ENCODE assay signal across 1 cellular context in genomic region chr2:205637037-205637602, GRCh38.
TF ChIP-seq lines count a peak whose summit lies in the region.

No MANE protein-coding gene starts in this region.

TF ChIP-seq in IMR-90, 13 proteins besides CTCF, POLR2A, EP300 and RAD21:
- TF ChIP-seq MXI1 (IDR thresholded peaks at IDR 0.05; ENCODE audit: borderline replicate concordance, low read depth, low read length) (no peak), SMC3 (IDR thresholded peaks at IDR 0.05; ENCODE audit: low read depth, low read length) (no peak), RCOR1 (IDR thresholded peaks at IDR 0.05; ENCODE audit: insufficient replicate concordance, low read length) (no peak), USF2 (IDR thresholded peaks at IDR 0.05; ENCODE audit: low read depth, low read length) (no peak), CHD1 (IDR thresholded peaks at IDR 0.05; ENCODE audit: low read depth, low read length) (no peak), FOS (IDR thresholded peaks at IDR 0.05; ENCODE audit: low read depth, low read length) (no peak), BHLHE40 (IDR thresholded peaks at IDR 0.05; ENCODE audit: low read depth, low read length) (no peak), NFE2L2 (IDR thresholded peaks at IDR 0.05; ENCODE audit: low read depth, low read length) (no peak)
